In genomic region chr3:50150863-50151686, GRCh38 we compare ENCODE assay signal across 20 cellular contexts. TPM values are rescaled to one million over a fixed set of nuclear protein-coding genes. Genes with fewer than 3 reads are reported as not detected.
DNase-seq lines count a peak whose midpoint lies in the region; ATAC-seq and TF ChIP-seq lines count a peak whose summit lies in the region.
"Had no signal": no experiment of that assay in that cellular context is flagged by ENCODE, and none has a peak within 500 bp of the region (broad histone marks: within the 10 kb centered on the region; RNA-seq: fewer than 3 reads in every experiment).

No MANE protein-coding gene starts in this region.

- peak overlapping the region; percentile 41; the same call in 1 of the 3 replicates for H3K4me3 Mint-ChIP-seq in GM23338
- H3K4me3 Mint-ChIP-seq in activated T-cell treated with anti-CD3 and anti-CD28 coated beads, Interleukin-2, amount 50 U/mL, for 4 hours = no peak overlapping the region
- H3K4me3 Mint-ChIP-seq: activated CD4-positive, alpha-beta T cell treated with anti-CD3 and anti-CD28 coated beads, Interleukin-2, amount 10 ng/mL, durations not matched to agents 7 days and 5 days had no signal

- H3F3A ChIP-seq in GM23338 (replicated peaks; ENCODE audit: low read depth) = peaks cover 6% of the 10 kb centered on the region; the same call in 1 of the 2 replicates

- H3K4me1 ChIP-seq in GM23338 (ENCODE audit: insufficient read depth) = peaks cover 20% of the 10 kb centered on the region
- H3K4me1 ChIP-seq in RWPE2 (ENCODE audit: insufficient read depth, poor library complexity, severe bottlenecking) = peaks cover 37% of the 10 kb centered on the region
- peaks cover 42 to 95% (median 66%) of the 10 kb centered on the region in 3 donors for H3K4me1 ChIP-seq in esophagus squamous epithelium
- peaks cover 74% of the 10 kb centered on the region for H3K4me1 ChIP-seq in parathyroid adenoma

- H3K4me2 ChIP-seq in GM23338 (peak overlapping the region; percentile 57; the same call in 1 of the 2 replicates), parathyroid adenoma (ENCODE audit: low read length) (no peak overlapping the region)
- H3K4me2 ChIP-seq: smooth muscle cell had no signal

- peaks cover 55% of the 10 kb centered on the region for H3K4me1 Mint-ChIP-seq in GM23338
- H3K4me1 Mint-ChIP-seq in activated T-cell treated with anti-CD3 and anti-CD28 coated beads, Interleukin-2, amount 50 U/mL, for 4 hours (ENCODE audit: low read depth) = peaks cover 8% of the 10 kb centered on the region

- no peak overlapping the region for H3K9ac ChIP-seq in parathyroid adenoma

- peaks cover 20% of the 10 kb centered on the region for H3K27me3 ChIP-seq in GM23338 (ENCODE audit: insufficient read depth)
- no peaks in the 10 kb centered on the region for H3K27me3 ChIP-seq in RWPE2 (ENCODE audit: insufficient read depth, poor library complexity, severe bottlenecking)
- peaks cover 0 to 10% (median 0%) of the 10 kb centered on the region in 4 donors for H3K27me3 ChIP-seq in esophagus squamous epithelium
- no peaks in the 10 kb centered on the region for H3K27me3 ChIP-seq in parathyroid adenoma (ENCODE audit: control insufficient read depth, insufficient read depth, low read length)
- no peaks in the 10 kb centered on the region for H3K27me3 ChIP-seq in MG63
- H3K27me3 ChIP-seq: adrenal gland had no signal

- H3K36me3 ChIP-seq in GM23338 (ENCODE audit: insufficient read depth) (no peaks in the 10 kb centered on the region), RWPE2 (ENCODE audit: low read depth) (no peaks in the 10 kb centered on the region), esophagus squamous epithelium (no peaks in the 10 kb centered on the region), parathyroid adenoma (ENCODE audit: control insufficient read depth, insufficient read depth, low read length) (no peaks in the 10 kb centered on the region), MG63 (no peaks in the 10 kb centered on the region)
- H3K36me3 ChIP-seq: adrenal gland had no signal

- H3K9me3 ChIP-seq in RWPE2 (ENCODE audit: severe bottlenecking) (no peaks in the 10 kb centered on the region), esophagus squamous epithelium (no peaks in the 10 kb centered on the region), parathyroid adenoma (ENCODE audit: control insufficient read depth, low read length) (no peaks in the 10 kb centered on the region), MG63 (no peaks in the 10 kb centered on the region)
- H3K9me3 ChIP-seq: adrenal gland had no signal

- no peaks in the 10 kb centered on the region for H4K20me1 ChIP-seq in GM23338 (replicated peaks; ENCODE audit: insufficient read depth)

- H3K9me3 Mint-ChIP-seq in GM23338 = no peaks in the 10 kb centered on the region; the same call in 2 of the 3 replicates
- H3K9me3 Mint-ChIP-seq in activated T-cell treated with anti-CD3 and anti-CD28 coated beads, Interleukin-2, amount 50 U/mL, for 4 hours = no peaks in the 10 kb centered on the region
- H3K9me3 Mint-ChIP-seq: activated CD4-positive, alpha-beta T cell treated with anti-CD3 and anti-CD28 coated beads, Interleukin-2, amount 10 ng/mL, durations not matched to agents 7 days and 5 days had no signal

- no peak overlapping the region; the same call in 1 of the 2 replicates for H3K27ac Mint-ChIP-seq in GM23338
- H3K27ac Mint-ChIP-seq: activated CD4-positive, alpha-beta T cell treated with anti-CD3 and anti-CD28 coated beads, Interleukin-2, amount 10 ng/mL, durations not matched to agents 7 days and 5 days had no signal

- 24 to 43% methylated on average over 4 of the region's 18 CpGs for WGBS in esophagus squamous epithelium, 2 donors

- peaks cover 2% of the 10 kb centered on the region; the same call in 1 of the 3 replicates for H3K36me3 Mint-ChIP-seq in GM23338 (ENCODE audit: low read depth)
- no peaks in the 10 kb centered on the region for H3K36me3 Mint-ChIP-seq in activated T-cell treated with anti-CD3 and anti-CD28 coated beads, Interleukin-2, amount 50 U/mL, for 4 hours (ENCODE audit: insufficient read depth)

- no peak for TF ChIP-seq CTCF in GM23338 (conservative IDR thresholded peaks at IDR 0.05; ENCODE audit: low read depth in 2 of 2)
- no peak for TF ChIP-seq CTCF in RWPE2 (IDR thresholded peaks at IDR 0.05; ENCODE audit: poor library complexity, severe bottlenecking)
- TF ChIP-seq CTCF in esophagus squamous epithelium (IDR thresholded peaks at IDR 0.05) = no peak
- no peak for TF ChIP-seq CTCF in parathyroid adenoma (IDR thresholded peaks at IDR 0.05)

- peaks cover 46% of the 10 kb centered on the region for H3K27me3 Mint-ChIP-seq in GM23338 (ENCODE audit: insufficient read depth, low read depth, poor library complexity)
- H3K27me3 Mint-ChIP-seq in activated T-cell treated with anti-CD3 and anti-CD28 coated beads, Interleukin-2, amount 50 U/mL, for 4 hours (ENCODE audit: low read depth) = peaks cover 18% of the 10 kb centered on the region

- no peak overlapping the region for H3K27ac ChIP-seq in GM23338 (ENCODE audit: low read depth)
- peak overlapping the region; percentile 86 for H3K27ac ChIP-seq in RWPE2 (ENCODE audit: poor library complexity, severe bottlenecking)
- H3K27ac ChIP-seq in esophagus squamous epithelium = peak overlapping the region; percentile 83 to 97 (median 87)
- peak overlapping the region; percentile 77 for H3K27ac ChIP-seq in parathyroid adenoma
- H3K27ac ChIP-seq: adrenal gland had no signal

- peak; percentile 67 for DNase-seq in GM23338 (ENCODE audit: low spot score)
- DNase-seq in RWPE2 (ENCODE audit: low spot score) = peak; percentile 84
- no peak for DNase-seq in esophagus squamous epithelium (lab: John Stamatoyannopoulos, UW)
- DNase-seq in activated T-cell treated with anti-CD3 and anti-CD28 coated beads, Interleukin-2, amount 50 U/mL, for 4 hours = no peak
- no peak for DNase-seq in MG63
- DNase-seq in HK-2 (ENCODE audit: unreplicated experiment) = no peak
- no peak for DNase-seq in OCI-M1 (lab: John Stamatoyannopoulos, UW)
- DNase-seq: activated CD4-positive, alpha-beta T cell treated with anti-CD3 and anti-CD28 coated beads, Interleukin-2, amount 10 ng/mL, durations not matched to agents 7 days and 5 days; adrenal gland; GF-D8; hypothalamus; RPMI8226; stimulated activated naive CD4-positive, alpha-beta T cell treated with Interleukin-2 at 50 U/mL for 16 hours had no signal

- H3K4me3 ChIP-seq in GM23338 (no peak overlapping the region), RWPE2 (ENCODE audit: severe bottlenecking) (no peak overlapping the region), esophagus squamous epithelium (peak overlapping the region in 1 of 4 donors; percentile 21), parathyroid adenoma (ENCODE audit: low read depth, low read length) (no peak overlapping the region), MG63 (no peak overlapping the region)
- H3K4me3 ChIP-seq: adrenal gland, K562, lung, smooth muscle cell had no signal

- H2AFZ ChIP-seq in GM23338 (peak overlapping the region; percentile 90), parathyroid adenoma (peak overlapping the region; percentile 69)

- no peak for TF ChIP-seq POLR2A in esophagus squamous epithelium (IDR thresholded peaks at IDR 0.05)

- ATAC-seq in GM23338 = peak; percentile 50
- peak; percentile 64 for ATAC-seq in RWPE2 (ENCODE audit: low read depth)
- ATAC-seq in activated T-cell treated with anti-CD3 and anti-CD28 coated beads, Interleukin-2, amount 50 U/mL, for 4 hours = no peak
- ATAC-seq: K562 had no signal

- no peaks in the 10 kb centered on the region; the same call in 1 of the 2 replicates for H3K9me2 ChIP-seq in GM23338 (ENCODE audit: insufficient read depth)

- peaks cover 5% of the 10 kb centered on the region for H3K79me2 ChIP-seq in GM23338 (replicated peaks; ENCODE audit: insufficient read depth)
- no peaks in the 10 kb centered on the region for H3K79me2 ChIP-seq in parathyroid adenoma

- intact Hi-C loops in esophagus squamous epithelium (cut with DNase I) = no loop called here

TF ChIP-seq in GM23338, 12 proteins besides CTCF, POLR2A, EP300 and RAD21 (continues in another document):
- TF ChIP-seq POLR2AphosphoS5 (IDR thresholded peaks at IDR 0.05; ENCODE audit: low read depth) (no peak), ZNF114 (CRISPR knock-in tag; IDR thresholded peaks at IDR 0.05) (no peak), JUNB (IDR thresholded peaks at IDR 0.05; ENCODE audit: unreplicated experiment) (no peak), EZH2 (IDR thresholded peaks at IDR 0.05; ENCODE audit: low read depth, unreplicated experiment) (no peak), NANOG (IDR thresholded peaks at IDR 0.05; ENCODE audit: borderline replicate concordance) (no peak), EZH2phosphoT487 (IDR thresholded peaks at IDR 0.05; ENCODE audit: unreplicated experiment) (no peak), STAT1 (IDR thresholded peaks at IDR 0.05; ENCODE audit: unreplicated experiment) (no peak)

RNA-seq across cellular contexts. Expression of gene SEMA3F, which starts 4.0 kb away (rescaled TPM):
- total RNA-seq in GM23338 (2014; rRNA removed; shearing (Covaris generic)) = 32.6 and 67.6 TPM in 2 replicates
- 2.3 and 2.8 TPM in 2 replicates for polyA plus RNA-seq in GM23338 (2016; fragmentation: Nextera tagmentation; extraction: Ambion mirVana)
- 100 to 1,000 TPM in 3 of 4 donors, 10 to 100 TPM in 1; 56.8 to 146 (median 109) TPM for total RNA-seq in esophagus squamous epithelium
- total RNA-seq in activated T-cell treated with anti-CD3 and anti-CD28 coated beads, Interleukin-2, amount 50 U/mL, for 4 hours = under 1 TPM; 0.19 to 0.24 (median 0.23) TPM
- total RNA-seq in MG63 (2014; rRNA removed; shearing (Covaris generic); ENCODE audit: low replicate concordance) = 11.7 and 22.9 TPM in 2 replicates
- total RNA-seq: activated CD4-positive, alpha-beta T cell treated with anti-CD3 and anti-CD28 coated beads, Interleukin-2, amount 10 ng/mL, durations not matched to agents 7 days and 5 days had no signal

RNA-seq across cellular contexts. Expression of gene GNAT1, which starts 40.3 kb away (rescaled TPM):
- not detected in 2 replicates for total RNA-seq in GM23338 (2014; rRNA removed; shearing (Covaris generic))
- polyA plus RNA-seq in GM23338 (2016; fragmentation: Nextera tagmentation; extraction: Ambion mirVana) = not detected in 2 replicates
- total RNA-seq in esophagus squamous epithelium = not detected
- total RNA-seq in activated T-cell treated with anti-CD3 and anti-CD28 coated beads, Interleukin-2, amount 50 U/mL, for 4 hours = not detected
- total RNA-seq in MG63 (2014; rRNA removed; shearing (Covaris generic); ENCODE audit: low replicate concordance) = not detected in 2 replicates
- total RNA-seq: activated CD4-positive, alpha-beta T cell treated with anti-CD3 and anti-CD28 coated beads, Interleukin-2, amount 10 ng/mL, durations not matched to agents 7 days and 5 days; adrenal gland; fibroblast of lung; K562; lung; NCI-H460; smooth muscle cell; T-helper 2 cell treated with Interferon-gamma antibody and Interleukin-4, amounts not matched to agents 100 ng/mL and 5 ng/mL, for 36 hours had no signal
- polyA plus RNA-seq: adrenal gland, fibroblast of lung, K562, smooth muscle cell had no signal

RNA-seq across cellular contexts. Expression of gene SLC38A3, which starts 54.0 kb away (rescaled TPM):
- 0.28 and 3.0 TPM in 2 replicates for total RNA-seq in GM23338 (2014; rRNA removed; shearing (Covaris generic))
- polyA plus RNA-seq in GM23338 (2016; fragmentation: Nextera tagmentation; extraction: Ambion mirVana) = 0.68 and 1.3 TPM in 2 replicates
- total RNA-seq in esophagus squamous epithelium = not detected
- total RNA-seq in activated T-cell treated with anti-CD3 and anti-CD28 coated beads, Interleukin-2, amount 50 U/mL, for 4 hours = under 1 TPM in 2 of 3 donors, not detected in 1; 0.08 to 0.52 TPM
- total RNA-seq in MG63 (2014; rRNA removed; shearing (Covaris generic); ENCODE audit: low replicate concordance) = not detected in 2 replicates
- total RNA-seq: activated CD4-positive, alpha-beta T cell treated with anti-CD3 and anti-CD28 coated beads, Interleukin-2, amount 10 ng/mL, durations not matched to agents 7 days and 5 days; fibroblast of lung; T-helper 2 cell treated with Interferon-gamma antibody and Interleukin-4, amounts not matched to agents 100 ng/mL and 5 ng/mL, for 36 hours had no signal

Comparison
In these comparisons a context has a peak if more than half of its experiments do, and no peak if none do; other contexts are left out.
1. ATAC-seq: peak in GM23338 (single experiment) and RWPE2 (single experiment); none in activated T-cell treated with anti-CD3 and anti-CD28 coated beads, Interleukin-2, amount 50 U/mL, for 4 hours (0 of 2).
2. DNase-seq: peak in GM23338 (single experiment) and RWPE2 (single experiment); none in esophagus squamous epithelium (single experiment), activated T-cell treated with anti-CD3 and anti-CD28 coated beads, Interleukin-2, amount 50 U/mL, for 4 hours (single experiment), MG63 (single experiment), HK-2 (single experiment) and OCI-M1 (single experiment).
3. RNA of gene SEMA3F, which starts 4.0 kb away (total RNA-seq): 56.8 to 146 TPM in esophagus squamous epithelium, 32.6 to 67.6 TPM in GM23338 and 11.7 to 22.9 TPM in MG63; 0.19 to 0.24 TPM in activated T-cell treated with anti-CD3 and anti-CD28 coated beads, Interleukin-2, amount 50 U/mL, for 4 hours; every median in the first group is over 10 times any median in the second.